ENCODE assay signal across 12 cellular contexts in genomic region chr19:41127362-41127761, GRCh38. TPM values are rescaled to one million over a fixed set of nuclear protein-coding genes. Genes with fewer than 3 reads are reported as not detected.
DNase-seq lines count a peak whose midpoint lies in the region; ATAC-seq, FAIRE-seq and TF ChIP-seq lines count a peak whose summit lies in the region.
"Not testable (repeated sequence)": the region's sequence is repeated elsewhere in the genome, so short reads cannot be mapped to it uniquely, and the experiment has no call there.
"Had no signal": no experiment of that assay in that cellular context is flagged by ENCODE, and none has a peak within 500 bp of the region (broad histone marks: within the 10 kb centered on the region; RNA-seq: fewer than 3 reads in every experiment).

No MANE protein-coding gene starts in this region.

- not testable (repeated sequence) for H3K36me3 ChIP-seq in OCI-LY3 (replicated peaks; ENCODE audit: low read depth, low read length); HepG2 (replicated peaks in 1 of 2; ENCODE audit: control insufficient read depth in 1 of 2, insufficient read depth in 2 of 2, low read length in 2 of 2)

- intact Hi-C loops in CD4-positive, alpha-beta T cell (cut with DNase I, micrococcal nuclease), result loop anchor here (1.0 to 5.0 kb wide), 3 partner anchors 17 to 181 kb away; partner anchors contain the start of gene HNRNPUL1 (in 1 of the 2)
- intact Hi-C loops in HepG2 (cut with micrococcal nuclease; ENCODE audit: unreplicated experiment); posterior vena cava (cut with DNase I): not testable (repeated sequence)

- not testable (repeated sequence) for H3K9ac ChIP-seq in H9 (ENCODE audit: extremely low read depth, insufficient read length, low read length); OCI-LY3 (ENCODE audit: low read length); HepG2 (ENCODE audit: insufficient read depth, low read depth, low read length)

- H4K20me1 ChIP-seq in H9 (ENCODE audit: control insufficient read depth, insufficient read depth, insufficient read length); OCI-LY3 (ENCODE audit: insufficient read depth, low read length); HepG2 (ENCODE audit: insufficient read depth, low read length): not testable (repeated sequence)

- not testable (repeated sequence) for H4K91ac ChIP-seq in H9 (ENCODE audit: insufficient read length, low read depth, low read length)

- H2BK15ac ChIP-seq in H9 (ENCODE audit: low read depth, low read length), result not testable (repeated sequence)

- FAIRE-seq in HepG2 (lab: Jason Lieb, UNC), result not testable (repeated sequence)

- POLR2A ChIA-PET in CD4-positive, alpha-beta T cell (lab: Charles Lee); activated CD4-positive, alpha-beta T cell treated with anti-CD3 and anti-CD28 coated beads, Interleukin-2, amount 10 ng/mL, durations not matched to agents 7 days and 5 days (lab: Charles Lee); HepG2 (lab: Yijun Ruan, JAX): not testable (repeated sequence)

- H2AFZ ChIP-seq in H9 (ENCODE audit: low read length); HepG2 (ENCODE audit: low read length): not testable (repeated sequence)
- H2AFZ ChIP-seq in OCI-LY3 (ENCODE audit: low read depth, low read length), result peak overlapping the region; percentile 43; the same call in 1 of the 2 replicates

- not testable (repeated sequence) for H4K8ac ChIP-seq in H9 (replicated peaks; ENCODE audit: insufficient read length, low read depth, low read length)

- H3K14ac ChIP-seq in H9 (ENCODE audit: insufficient read depth, low read length), result not testable (repeated sequence)

- TF ChIP-seq POLR2A in HepG2 (IDR thresholded peaks at IDR 0.05; ENCODE audit: insufficient read depth in 1 of 2, low read depth in 2 of 2, low read length in 2 of 2), result not testable (repeated sequence)

- peak overlapping the region; percentile 31 for H3K4me3 ChIP-seq in OCI-LY3 (ENCODE audit: low read length)
- not testable (repeated sequence) for H3K4me3 ChIP-seq in HepG2 (replicated peaks in 1 of 3; ENCODE audit: insufficient read depth in 1 of 3, low read depth in 2 of 3, low read length in 3 of 3)

- H3K4me2 ChIP-seq in H9 (ENCODE audit: insufficient read depth, insufficient read length, low read length), result not testable (repeated sequence)
- H3K4me2 ChIP-seq in OCI-LY3 (ENCODE audit: low read length) (peak overlapping the region; percentile 75), HepG2 (ENCODE audit: low read depth, low read length) (0 out of 2 replicates have a peak overlapping the region, but pooled peaks have one; percentile 62)

- not testable (repeated sequence) for TF ChIP-seq RAD21 in HepG2 (CRISPR knock-in tag; IDR thresholded peaks at IDR 0.05)

- H3K79me1 ChIP-seq in H9 (ENCODE audit: insufficient read depth, low read depth, low read length, poor library complexity, severe bottlenecking), result not testable (repeated sequence)

- not testable (repeated sequence) for TF ChIP-seq CTCF in CD4-positive, alpha-beta T cell (IDR thresholded peaks at IDR 0.05); H9 (conservative IDR thresholded peaks at IDR 0.05); OCI-LY3 (IDR thresholded peaks at IDR 0.05; ENCODE audit: low read depth, low read length); HepG2 (CRISPR knock-in tag; IDR thresholded peaks at IDR 0.05)

- H3K4ac ChIP-seq in H9 (ENCODE audit: low read depth, low read length), result not testable (repeated sequence)

- peaks cover 20% of the 10 kb centered on the region for H3K4me1 Mint-ChIP-seq in CD4-positive, alpha-beta T cell (ENCODE audit: low read depth)
- H3K4me1 Mint-ChIP-seq in H9, result peaks cover 21 to 46% of the 10 kb centered on the region in 2 experiments
- peaks cover 22% of the 10 kb centered on the region for H3K4me1 Mint-ChIP-seq in activated CD4-positive, alpha-beta T cell treated with anti-CD3 and anti-CD28 coated beads, Interleukin-2, amount 10 ng/mL, durations not matched to agents 7 days and 5 days
- peaks cover 37% of the 10 kb centered on the region for H3K4me1 Mint-ChIP-seq in central memory CD8-positive, alpha-beta T cell

- in situ Hi-C loops in HepG2 (cut with HindIII; ENCODE audit: extremely low pct_ligation_motif_present, low pct_unique_long_range_greater_than_20kb), result loop anchor here (25.0 kb wide), 1 partner anchor 465 kb away; no protein-coding TSS in a partner anchor

- H2BK120ac ChIP-seq in H9 (ENCODE audit: low read depth, low read length, poor library complexity, severe bottlenecking), result not testable (repeated sequence)

- not testable (repeated sequence) for H3K4me3 Mint-ChIP-seq in CD4-positive, alpha-beta T cell; activated CD4-positive, alpha-beta T cell treated with anti-CD3 and anti-CD28 coated beads, Interleukin-2, amount 10 ng/mL, durations not matched to agents 7 days and 5 days
- peak overlapping the region in 1 of 2 experiments; percentile 72; a peak in 1 of 5 replicates for H3K4me3 Mint-ChIP-seq in H9
- H3K4me3 Mint-ChIP-seq in central memory CD8-positive, alpha-beta T cell, result peak overlapping the region; percentile 77

- H4K5ac ChIP-seq in H9 (ENCODE audit: insufficient read length, low read depth, low read length), result not testable (repeated sequence)

- WGBS in H9 (ENCODE audit: extremely low coverage, insufficient read length, low lambda C conversion rate), result no CpG with 5 or more reads among the region's 7 CpGs
- 68% methylated on average over 7 of the region's 7 CpGs for WGBS in HepG2 (ENCODE audit: low lambda C conversion rate)

- not testable (repeated sequence) for TF ChIP-seq EP300 in HepG2 (IDR thresholded peaks at IDR 0.05; ENCODE audit: low read depth in 2 of 2, low read length in 2 of 2); HepG2 (CRISPR knock-in tag; IDR thresholded peaks at IDR 0.05; ENCODE audit: borderline replicate concordance)

- not testable (repeated sequence) for H3K79me2 ChIP-seq in H9 (ENCODE audit: insufficient read depth, low read length); OCI-LY3 (ENCODE audit: low read length); HepG2 (ENCODE audit: insufficient read depth, low read length)

- H2BK5ac ChIP-seq in H9 (ENCODE audit: insufficient read length, low read length), result not testable (repeated sequence)

- not testable (repeated sequence) for H2AK5ac ChIP-seq in H9 (ENCODE audit: insufficient read length, low read length)

- H3K36me3 Mint-ChIP-seq in CD4-positive, alpha-beta T cell (ENCODE audit: low read depth); H9 (ENCODE audit: insufficient read depth in 1 of 3, low read depth in 3 of 3); activated CD4-positive, alpha-beta T cell treated with anti-CD3 and anti-CD28 coated beads, Interleukin-2, amount 10 ng/mL, durations not matched to agents 7 days and 5 days (ENCODE audit: low read depth); central memory CD8-positive, alpha-beta T cell (ENCODE audit: insufficient read depth): not testable (repeated sequence)

- H3K4me1 ChIP-seq in H9 (ENCODE audit: insufficient read depth, low read length); OCI-LY3 (ENCODE audit: low read length); HepG2 (ENCODE audit: insufficient read depth, low read length): not testable (repeated sequence)

- BruUV-seq in HepG2 (replicated peaks; lab: Mats Ljungman, UMichigan), result not testable (repeated sequence)

- not testable (repeated sequence) for H2BK12ac ChIP-seq in H9 (ENCODE audit: insufficient read length, low read depth, low read length)

- peak overlapping the region; percentile 54 for H3K27ac Mint-ChIP-seq in CD4-positive, alpha-beta T cell
- peak overlapping the region; percentile 68 to 86 (median 85); a peak in 6 of 7 replicates for H3K27ac Mint-ChIP-seq in H9
- peak overlapping the region; percentile 37 for H3K27ac Mint-ChIP-seq in activated CD4-positive, alpha-beta T cell treated with anti-CD3 and anti-CD28 coated beads, Interleukin-2, amount 10 ng/mL, durations not matched to agents 7 days and 5 days
- H3K27ac Mint-ChIP-seq in central memory CD8-positive, alpha-beta T cell (ENCODE audit: low read depth), result peak overlapping the region; percentile 93

- not testable (repeated sequence) for H3K9me3 ChIP-seq in CD4-positive, alpha-beta T cell (ENCODE audit: control insufficient read depth, low read length); H9 (ENCODE audit: control insufficient read depth, low read depth, low read length); OCI-LY3 (ENCODE audit: insufficient read depth, low read length); HepG2 (ENCODE audit: low read length)

- not testable (repeated sequence) for H3K27ac ChIP-seq in CD4-positive, alpha-beta T cell (ENCODE audit: low read depth, low read length); H9 (ENCODE audit: insufficient read length, low read depth, low read length); OCI-LY3 (ENCODE audit: low read length); HepG2 (ENCODE audit: extremely low read length, insufficient read depth, low read length)

- not testable (repeated sequence) for H3T11ph ChIP-seq in H9 (ENCODE audit: low read length)

- H3K27me3 ChIP-seq in CD4-positive, alpha-beta T cell (ENCODE audit: control insufficient read depth, insufficient read depth, low read length); H9 (ENCODE audit: insufficient read depth, low read length); OCI-LY3 (ENCODE audit: low read depth, low read length); HepG2 (ENCODE audit: control insufficient read depth in 1 of 2, insufficient read depth in 2 of 2, low read length in 2 of 2): not testable (repeated sequence)

- H2BK20ac ChIP-seq in H9 (ENCODE audit: low read depth, low read length, poor library complexity, severe bottlenecking), result not testable (repeated sequence)

- H3K18ac ChIP-seq in H9 (ENCODE audit: insufficient read length, low read depth, low read length), result not testable (repeated sequence)

- not testable (repeated sequence) for H3K9me3 Mint-ChIP-seq in CD4-positive, alpha-beta T cell; H9; activated CD4-positive, alpha-beta T cell treated with anti-CD3 and anti-CD28 coated beads, Interleukin-2, amount 10 ng/mL, durations not matched to agents 7 days and 5 days; central memory CD8-positive, alpha-beta T cell

- ATAC-seq in CD4-positive, alpha-beta T cell (ENCODE audit: poor library complexity); central memory CD8-positive, alpha-beta T cell (replicated peaks; ENCODE audit: extremely low read depth, poor library complexity, severe bottlenecking); HepG2: not testable (repeated sequence)

- not testable (repeated sequence) for DNase-seq in CD4-positive, alpha-beta T cell; H9; activated CD4-positive, alpha-beta T cell treated with anti-CD3 and anti-CD28 coated beads, Interleukin-2, amount 10 ng/mL, durations not matched to agents 7 days and 5 days; central memory CD8-positive, alpha-beta T cell (ENCODE audit: low spot score in 2 of 2); HepG2 (ENCODE audit: low spot score)
- DNase-seq in posterior vena cava (ENCODE audit: low spot score), result peak; percentile 15

- H3K27me3 Mint-ChIP-seq in CD4-positive, alpha-beta T cell; central memory CD8-positive, alpha-beta T cell: not testable (repeated sequence)
- peaks cover 24% of the 10 kb centered on the region for H3K27me3 Mint-ChIP-seq in H9 (ENCODE audit: low read depth)
- peaks cover 21% of the 10 kb centered on the region for H3K27me3 Mint-ChIP-seq in activated CD4-positive, alpha-beta T cell treated with anti-CD3 and anti-CD28 coated beads, Interleukin-2, amount 10 ng/mL, durations not matched to agents 7 days and 5 days

- CTCF ChIA-PET in CD4-positive, alpha-beta T cell (lab: Charles Lee), result interaction anchor here (1.6 to 2.1 kb wide), 2 partner anchors 17 to 135 kb away, joined by 9 to 15 read pairs; no protein-coding TSS in a partner anchor
- CTCF ChIA-PET in activated CD4-positive, alpha-beta T cell treated with anti-CD3 and anti-CD28 coated beads, Interleukin-2, amount 10 ng/mL, durations not matched to agents 7 days and 5 days (lab: Charles Lee), result interaction anchor here (0.6 to 1.7 kb wide), 3 partner anchors 10 to 136 kb away, joined by 3 to 6 read pairs (median 3); no protein-coding TSS in a partner anchor
- CTCF ChIA-PET in HepG2 (lab: Yijun Ruan, JAX; ENCODE audit: low intra/inter-chr PET ratio, low total read pairs), result interaction anchor here (1.2 to 3.1 kb wide), 3 partner anchors 17 to 181 kb away, joined by 4 to 16 read pairs (median 6); no protein-coding TSS in a partner anchor

- H3K23me2 ChIP-seq in H9 (ENCODE audit: insufficient read length, low read depth, low read length, poor library complexity, severe bottlenecking), result not testable (repeated sequence)

- not testable (repeated sequence) for H3K56ac ChIP-seq in H9 (ENCODE audit: insufficient read length, low read depth, low read length)

- not testable (repeated sequence) for H3K23ac ChIP-seq in H9 (ENCODE audit: insufficient read length, low read depth, low read length)

RNA-seq across cellular contexts. Expression of gene CYP2F1, which starts 13.1 kb away (rescaled TPM):
- total RNA-seq in CD4-positive, alpha-beta T cell, result under 1 TPM; 0.47 to 0.96 TPM
- total RNA-seq in H9 (2021), result 0.63 TPM in 1 of 2 replicates, not detected in the other
- total RNA-seq in activated CD4-positive, alpha-beta T cell treated with anti-CD3 and anti-CD28 coated beads, Interleukin-2, amount 10 ng/mL, durations not matched to agents 7 days and 5 days, result not detected
- total RNA-seq in HepG2 (2016; rRNA removed; fragmentation: Illumina TruSeq; extraction: Trizol), result not detected in 2 replicates
- not detected in 2 replicates for total RNA-seq in HepG2 (2016; cell fraction: cytosol; rRNA removed; fragmentation: Illumina TruSeq; extraction: Trizol; ENCODE audit: low read depth)
- not detected in 2 replicates for total RNA-seq in HepG2 (2016; cell fraction: insoluble cytoplasmic fraction; rRNA removed; fragmentation: Illumina TruSeq; extraction: Trizol)
- total RNA-seq in HepG2 (2016; cell fraction: membrane; rRNA removed; fragmentation: Illumina TruSeq; extraction: Trizol), result not detected in 2 replicates
- not detected in 2 replicates for total RNA-seq in HepG2 (2016; cell fraction: nucleus; rRNA removed; fragmentation: Illumina TruSeq; extraction: Trizol)
- not detected in 2 replicates for polyA plus RNA-seq in HepG2 (2011; rRNA removed)
- polyA plus RNA-seq in HepG2 (2011; cell fraction: cytosol; rRNA removed), result not detected in 2 replicates
- not detected in 2 replicates for polyA plus RNA-seq in HepG2 (2011; cell fraction: nucleus; rRNA removed)
- not detected in 2 replicates for polyA plus RNA-seq in HepG2 (2012)
- not detected in 2 replicates for polyA plus RNA-seq in HepG2 (2016; cell fraction: cytosol; fragmentation: Illumina TruSeq; extraction: Trizol; ENCODE audit: low read depth)
- not detected in 2 replicates for polyA plus RNA-seq in HepG2 (2016; cell fraction: insoluble cytoplasmic fraction; fragmentation: Illumina TruSeq; extraction: Trizol; ENCODE audit: low read depth)
- polyA plus RNA-seq in HepG2 (2016; cell fraction: membrane; fragmentation: Illumina TruSeq; extraction: Trizol; ENCODE audit: low read depth), result not detected in 2 replicates
- polyA plus RNA-seq in HepG2 (2016; cell fraction: nucleus; fragmentation: Illumina TruSeq; extraction: Trizol; ENCODE audit: insufficient read depth, low read depth), result not detected in 2 replicates
- not detected in 2 replicates for polyA minus RNA-seq in HepG2 (2011; rRNA and poly(A)+ RNA removed; ENCODE audit: low replicate concordance)
- not detected in 2 replicates for polyA minus RNA-seq in HepG2 (2011; cell fraction: cytosol; rRNA and poly(A)+ RNA removed)
- not detected in 2 replicates for polyA minus RNA-seq in HepG2 (2011; cell fraction: nucleus; rRNA and poly(A)+ RNA removed)
- not detected for total RNA-seq in posterior vena cava
- total RNA-seq: G401, H4, IMR-90, LHCN-M2, PC-3 had no signal
- polyA plus RNA-seq: IMR-90 had no signal

RNA-seq across cellular contexts. Expression of gene CYP2A13, which starts 39.1 kb away (rescaled TPM):
- total RNA-seq in CD4-positive, alpha-beta T cell, result not detected
- total RNA-seq in H9 (2021), result 0.63 and 0.72 TPM in 2 replicates
- not detected for total RNA-seq in activated CD4-positive, alpha-beta T cell treated with anti-CD3 and anti-CD28 coated beads, Interleukin-2, amount 10 ng/mL, durations not matched to agents 7 days and 5 days
- not detected in 2 replicates for total RNA-seq in HepG2 (2016; rRNA removed; fragmentation: Illumina TruSeq; extraction: Trizol)
- not detected in 2 replicates for total RNA-seq in HepG2 (2016; cell fraction: cytosol; rRNA removed; fragmentation: Illumina TruSeq; extraction: Trizol; ENCODE audit: low read depth)
- total RNA-seq in HepG2 (2016; cell fraction: insoluble cytoplasmic fraction; rRNA removed; fragmentation: Illumina TruSeq; extraction: Trizol), result not detected in 2 replicates
- total RNA-seq in HepG2 (2016; cell fraction: membrane; rRNA removed; fragmentation: Illumina TruSeq; extraction: Trizol), result not detected in 2 replicates
- not detected in 2 replicates for total RNA-seq in HepG2 (2016; cell fraction: nucleus; rRNA removed; fragmentation: Illumina TruSeq; extraction: Trizol)
- not detected in 2 replicates for polyA plus RNA-seq in HepG2 (2011; rRNA removed)
- not detected in 2 replicates for polyA plus RNA-seq in HepG2 (2011; cell fraction: cytosol; rRNA removed)
- polyA plus RNA-seq in HepG2 (2011; cell fraction: nucleus; rRNA removed), result not detected in 2 replicates
- polyA plus RNA-seq in HepG2 (2012), result not detected in 2 replicates
- not detected in 2 replicates for polyA plus RNA-seq in HepG2 (2016; cell fraction: cytosol; fragmentation: Illumina TruSeq; extraction: Trizol; ENCODE audit: low read depth)
- polyA plus RNA-seq in HepG2 (2016; cell fraction: insoluble cytoplasmic fraction; fragmentation: Illumina TruSeq; extraction: Trizol; ENCODE audit: low read depth), result not detected in 2 replicates
- polyA plus RNA-seq in HepG2 (2016; cell fraction: membrane; fragmentation: Illumina TruSeq; extraction: Trizol; ENCODE audit: low read depth), result not detected in 2 replicates
- not detected in 2 replicates for polyA plus RNA-seq in HepG2 (2016; cell fraction: nucleus; fragmentation: Illumina TruSeq; extraction: Trizol; ENCODE audit: insufficient read depth, low read depth)
- polyA minus RNA-seq in HepG2 (2011; rRNA and poly(A)+ RNA removed; ENCODE audit: low replicate concordance), result not detected in 2 replicates
- polyA minus RNA-seq in HepG2 (2011; cell fraction: cytosol; rRNA and poly(A)+ RNA removed), result not detected in 2 replicates
- polyA minus RNA-seq in HepG2 (2011; cell fraction: nucleus; rRNA and poly(A)+ RNA removed), result not detected in 2 replicates
- not detected for total RNA-seq in posterior vena cava
- total RNA-seq: G401, H4, IMR-90, LHCN-M2, PC-3 had no signal
- polyA plus RNA-seq: IMR-90 had no signal

Comparison
In these comparisons a context has a peak if more than half of its experiments do, and no peak if none do; other contexts are left out.
1. H3K27ac Mint-ChIP-seq: peak in every context shown above with its lines; median percentile 93 in central memory CD8-positive, alpha-beta T cell; 85 in H9; 54 in CD4-positive, alpha-beta T cell; 37 in activated CD4-positive, alpha-beta T cell treated with anti-CD3 and anti-CD28 coated beads, Interleukin-2, amount 10 ng/mL, durations not matched to agents 7 days and 5 days.